ENCODE assay signal across 11 cellular contexts in the genomic region with DNA sequence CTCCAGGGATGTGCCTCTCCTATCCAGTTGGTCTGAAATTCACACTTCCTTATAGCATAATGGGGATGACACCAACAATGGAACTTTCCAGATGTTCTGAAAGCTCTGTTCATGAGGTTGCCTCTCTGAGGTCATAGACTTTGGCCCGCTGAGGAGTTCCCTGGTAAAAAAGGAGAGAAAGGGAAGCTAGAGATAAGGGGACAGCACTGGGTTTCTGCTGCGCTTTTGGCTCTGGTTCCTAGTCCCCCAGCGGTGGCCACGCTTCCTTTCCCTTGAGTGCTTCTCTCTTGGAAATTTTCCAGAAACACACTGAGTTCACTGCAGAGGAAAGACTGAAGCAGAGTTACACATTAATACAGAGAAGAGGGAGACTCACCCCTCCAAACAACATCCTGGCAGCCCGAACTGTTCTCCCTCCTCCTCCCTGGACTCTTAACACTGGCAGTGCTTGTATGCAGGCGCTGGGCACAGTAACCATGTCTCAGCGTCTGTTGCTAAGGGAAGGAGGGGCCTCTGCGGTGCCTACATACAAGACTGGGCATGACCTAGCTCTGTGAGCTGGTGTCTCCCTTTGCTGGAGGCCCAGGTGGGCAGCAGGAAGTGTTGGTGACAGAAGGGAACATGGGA. TPM values are rescaled to one million over a fixed set of nuclear protein-coding genes. Genes with fewer than 3 reads are reported as not detected.
DNase-seq lines count a peak whose midpoint lies in the region; ATAC-seq and TF ChIP-seq lines count a peak whose summit lies in the region.
"Had no signal": no experiment of that assay in that cellular context is flagged by ENCODE, and none has a peak within 500 bp of the region (broad histone marks: within the 10 kb centered on the region; RNA-seq: fewer than 3 reads in every experiment).

A gene with protein sequence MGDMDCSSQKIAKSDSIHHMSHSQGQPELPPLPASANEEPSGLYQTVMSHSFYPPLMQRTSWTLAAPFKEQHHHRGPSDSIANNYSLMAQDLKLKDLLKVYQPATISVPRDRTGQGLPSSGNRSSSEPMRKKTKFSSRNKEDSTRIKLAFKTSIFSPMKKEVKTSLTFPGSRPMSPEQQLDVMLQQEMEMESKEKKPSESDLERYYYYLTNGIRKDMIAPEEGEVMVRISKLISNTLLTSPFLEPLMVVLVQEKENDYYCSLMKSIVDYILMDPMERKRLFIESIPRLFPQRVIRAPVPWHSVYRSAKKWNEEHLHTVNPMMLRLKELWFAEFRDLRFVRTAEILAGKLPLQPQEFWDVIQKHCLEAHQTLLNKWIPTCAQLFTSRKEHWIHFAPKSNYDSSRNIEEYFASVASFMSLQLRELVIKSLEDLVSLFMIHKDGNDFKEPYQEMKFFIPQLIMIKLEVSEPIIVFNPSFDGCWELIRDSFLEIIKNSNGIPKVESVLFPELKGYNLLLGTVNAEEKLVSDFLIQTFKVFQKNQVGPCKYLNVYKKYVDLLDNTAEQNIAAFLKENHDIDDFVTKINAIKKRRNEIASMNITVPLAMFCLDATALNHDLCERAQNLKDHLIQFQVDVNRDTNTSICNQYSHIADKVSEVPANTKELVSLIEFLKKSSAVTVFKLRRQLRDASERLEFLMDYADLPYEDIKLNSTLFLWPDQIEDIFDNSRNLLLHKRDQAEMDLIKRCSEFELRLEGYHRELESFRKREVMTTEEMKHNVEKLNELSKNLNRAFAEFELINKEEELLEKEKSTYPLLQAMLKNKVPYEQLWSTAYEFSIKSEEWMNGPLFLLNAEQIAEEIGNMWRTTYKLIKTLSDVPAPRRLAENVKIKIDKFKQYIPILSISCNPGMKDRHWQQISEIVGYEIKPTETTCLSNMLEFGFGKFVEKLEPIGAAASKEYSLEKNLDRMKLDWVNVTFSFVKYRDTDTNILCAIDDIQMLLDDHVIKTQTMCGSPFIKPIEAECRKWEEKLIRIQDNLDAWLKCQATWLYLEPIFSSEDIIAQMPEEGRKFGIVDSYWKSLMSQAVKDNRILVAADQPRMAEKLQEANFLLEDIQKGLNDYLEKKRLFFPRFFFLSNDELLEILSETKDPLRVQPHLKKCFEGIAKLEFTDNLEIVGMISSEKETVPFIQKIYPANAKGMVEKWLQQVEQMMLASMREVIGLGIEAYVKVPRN (N-terminal part only) (minus strand): TSS at position 472 of the 627 bp plus-strand sequence. CDS start 527 bp downstream, outside the sequence.

- peaks cover 0 to 42% of the 10 kb centered on the region in 2 donors for H3K27me3 ChIP-seq in left lung

- H3K36me3 ChIP-seq in left lung, result no peaks in the 10 kb centered on the region

- ATAC-seq in left lung (peak; percentile 88), GM18873 (IDR thresholded peaks at IDR 0.05; ENCODE audit: low FRiP score, unreplicated experiment) (no peak), HG02642 (IDR thresholded peaks at IDR 0.05; ENCODE audit: poor library complexity, unreplicated experiment) (no peak)

- no peak within 1 kb of the TSS for H3K4me3 ChIP-seq in left lung

- no peak for TF ChIP-seq CTCF in left lung (IDR thresholded peaks at IDR 0.05)

- no peak within 1 kb of the TSS for H3K27ac ChIP-seq in left lung
- H3K27ac ChIP-seq: KMS-11 had no signal

- no peaks in the 10 kb centered on the region for H3K9me3 ChIP-seq in left lung

- DNase-seq in DMS153 treated with DMSO at 0.1 percent for 48 hours (lab: John Stamatoyannopoulos, UW; ENCODE audit: unreplicated experiment) (peak; percentile 82), NCI-H1694 treated with DMSO at 0.1 percent for 48 hours (lab: John Stamatoyannopoulos, UW) (peak; percentile 9), UCSD-AML1 (lab: John Stamatoyannopoulos, UW; ENCODE audit: unreplicated experiment) (peak; percentile 42), left lung (no peak)
- DNase-seq in stimulated activated naive CD4-positive, alpha-beta T cell (lab: John Stamatoyannopoulos, UW), result no peak
- no peak for DNase-seq in activated CD4-positive, alpha-beta T cell treated with anti-CD3 and anti-CD28 coated beads for 1 hour
- DNase-seq: activated T-cell treated with anti-CD3 and anti-CD28 coated beads, Interleukin-2, amount 50 U/mL, for 48 hours; cerebellar nuclear complex had no signal

- no peaks in the 10 kb centered on the region for H3K4me1 ChIP-seq in left lung

- intact Hi-C loops in left lung (cut with DNase I), result no loop called here

RNA-seq across cellular contexts. Expression of the gene that starts here (rescaled TPM):
- total RNA-seq in left lung, result 1 to 10 TPM in 1 of 2 donors, not detected in 1; 6.4 TPM

Comparison
In these comparisons a context has a peak if more than half of its experiments do, and no peak if none do; other contexts are left out.
1. DNase-seq: peak in DMS153 treated with DMSO at 0.1 percent for 48 hours (single experiment), NCI-H1694 treated with DMSO at 0.1 percent for 48 hours (single experiment) and UCSD-AML1 (single experiment); none in left lung (0 of 2), stimulated activated naive CD4-positive, alpha-beta T cell (0 of 6) and activated CD4-positive, alpha-beta T cell treated with anti-CD3 and anti-CD28 coated beads for 1 hour (single experiment).